ENCODE assay signal across 19 cellular contexts in genomic region chr6:116327803-116328527, GRCh38. TPM values are rescaled to one million over a fixed set of nuclear protein-coding genes. Genes with fewer than 3 reads are reported as not detected.
DNase-seq lines count a peak whose midpoint lies in the region; ATAC-seq and TF ChIP-seq lines count a peak whose summit lies in the region.
"Had no signal": no experiment of that assay in that cellular context is flagged by ENCODE, and none has a peak within 500 bp of the region (broad histone marks: within the 10 kb centered on the region; RNA-seq: fewer than 3 reads in every experiment).

No MANE protein-coding gene starts in this region.

- POLR2A ChIA-PET in HEK293T (lab: Yijun Ruan, JAX) = no interaction called here

- H3K27ac ChIP-seq in thyroid gland = no peak overlapping the region
- H3K27ac ChIP-seq: BLaER1, VCaP had no signal

- H3K9me3 ChIP-seq in thyroid gland (no peaks in the 10 kb centered on the region), BE2C (no peaks in the 10 kb centered on the region)
- H3K9me3 ChIP-seq: BLaER1, HAP-1 had no signal

- intact Hi-C loops in thyroid gland (cut with DNase I) = no loop called here

- ATAC-seq in left lobe of liver = peak; percentile 36
- ATAC-seq in activated CD4-positive, CD25-positive, alpha-beta regulatory T cell treated with anti-CD3 and anti-CD28 coated beads, Interleukin-2, amount 50 U/mL, for 24 hours = no peak
- ATAC-seq: PC-3 had no signal

- WGBS in thyroid gland, 2 donors = 81 to 84% methylated on average over 6 of the region's 6 CpGs

- no peaks in the 10 kb centered on the region for H3K36me3 ChIP-seq in thyroid gland
- no peaks in the 10 kb centered on the region for H3K36me3 ChIP-seq in BE2C
- H3K36me3 ChIP-seq: BLaER1, HAP-1 had no signal

- DNase-seq in HEK293T (ENCODE audit: extremely low spot score) = peak; percentile 32
- peak; percentile 22 to 23 for DNase-seq in cardiac fibroblast (ENCODE audit: low read depth in 2 of 2)
- no peak for DNase-seq in left lobe of liver (ENCODE audit: low spot score)
- DNase-seq in smooth muscle cell of the brain vasculature (ENCODE audit: low read depth, low spot score) = peak; percentile 62
- DNase-seq in thyroid gland = no peak
- no peak for DNase-seq in BE2C
- no peak for DNase-seq in stimulated activated naive CD4-positive, alpha-beta T cell (lab: John Stamatoyannopoulos, UW)
- DNase-seq: activated naive CD4-positive, alpha-beta T cell; DMS79; head of caudate nucleus; Karpas-422; mammary epithelial cell; NCI-H1436; nucleus accumbens; PC-3 had no signal

- no peak for TF ChIP-seq POLR2A in thyroid gland (IDR thresholded peaks at IDR 0.05)

- CTCF ChIA-PET in HEK293T (lab: Yijun Ruan, JAX) = interaction anchor here (0.6 to 1.6 kb wide), 3 partner anchors 40 to 116 kb away, joined by 3 to 4 read pairs (median 3); no protein-coding TSS in a partner anchor

- no peaks in the 10 kb centered on the region for H3K4me1 ChIP-seq in thyroid gland
- H3K4me1 ChIP-seq in BE2C = peaks cover 8% of the 10 kb centered on the region; the same call in 1 of the 2 replicates
- H3K4me1 ChIP-seq: BLaER1 had no signal

- no peaks in the 10 kb centered on the region for H3K27me3 ChIP-seq in thyroid gland
- no peaks in the 10 kb centered on the region for H3K27me3 ChIP-seq in BE2C
- H3K27me3 ChIP-seq: BLaER1 had no signal

- H3K4me3 ChIP-seq in cardiac fibroblast (replicated peaks in 1 of 2; ENCODE audit: low read depth in 2 of 2, low read length in 2 of 2) (no peak overlapping the region), thyroid gland (replicated peaks in 1 of 3) (no peak overlapping the region), BE2C (ENCODE audit: low read depth, low read length) (no peak overlapping the region)
- H3K4me3 ChIP-seq: BLaER1, HAP-1 had no signal

- TF ChIP-seq CTCF in cardiac fibroblast (IDR thresholded peaks at IDR 0.05; ENCODE audit: low read depth, low read length) (no peak), thyroid gland (IDR thresholded peaks at IDR 0.05) (no peak), BE2C (IDR thresholded peaks at IDR 0.05; ENCODE audit: low read depth, low read length) (no peak)

TF ChIP-seq in HEK293T, 16 proteins besides CTCF, POLR2A, EP300 and RAD21:
- TF ChIP-seq SUZ12 (IDR thresholded peaks at IDR 0.05) (no peak), ELF4 (IDR thresholded peaks at IDR 0.05) (no peak), FOXA1 (IDR thresholded peaks at IDR 0.05) (no peak), CTBP1 (IDR thresholded peaks at IDR 0.05; ENCODE audit: borderline replicate concordance) (no peak), LEF1 (IDR thresholded peaks at IDR 0.05; ENCODE audit: borderline replicate concordance) (no peak), L3MBTL2 (conservative IDR thresholded peaks at IDR 0.05) (no peak), HDGF (IDR thresholded peaks at IDR 0.05; ENCODE audit: borderline replicate concordance) (no peak), FOXK2 (IDR thresholded peaks at IDR 0.05) (no peak), PKNOX1 (IDR thresholded peaks at IDR 0.05) (no peak), TARDBP (IDR thresholded peaks at IDR 0.05) (no peak), FOXM1 (IDR thresholded peaks at IDR 0.05; ENCODE audit: borderline replicate concordance) (no peak), NFRKB (IDR thresholded peaks at IDR 0.05) (no peak), SP1 (IDR thresholded peaks at IDR 0.05) (no peak), BHLHE40 (IDR thresholded peaks at IDR 0.05; ENCODE audit: borderline replicate concordance) (no peak), ZNF384 (IDR thresholded peaks at IDR 0.05) (no peak), ARNT (IDR thresholded peaks at IDR 0.05) (no peak)
TF ChIP-seq in HEK293T: peak in this region for 0.

RNA-seq across cellular contexts. Expression of gene DSE, which starts 42.8 kb away (rescaled TPM):
- total RNA-seq in left lobe of liver (11.7 TPM), thyroid gland (10 to 100 TPM; 22.2 to 32.8 (median 30.5) TPM)
- polyA plus RNA-seq in BE2C (2012; ENCODE audit: insufficient read depth, insufficient read length, low read depth) = 3.7 TPM

RNA-seq across cellular contexts. Expression of gene TSPYL1, which starts 48.2 kb away (rescaled TPM):
- total RNA-seq in left lobe of liver (52.7 TPM), thyroid gland (100 to 1,000 TPM in 3 of 4 donors, 10 to 100 TPM in 1; 87.6 to 169 (median 123) TPM)
- 24.8 TPM for polyA plus RNA-seq in BE2C (2012; ENCODE audit: insufficient read depth, insufficient read length, low read depth)

Comparison
In these comparisons a context has a peak if more than half of its experiments do, and no peak if none do; other contexts are left out.
1. DNase-seq: peak in HEK293T (single experiment), cardiac fibroblast (2 of 2) and smooth muscle cell of the brain vasculature (single experiment); none in left lobe of liver (single experiment), thyroid gland (0 of 2), BE2C (single experiment) and stimulated activated naive CD4-positive, alpha-beta T cell (0 of 6).